In genomic region chr7:12757443-12757842, GRCh38 we compare ENCODE assay signal across 13 cellular contexts.
DNase-seq lines count a peak whose midpoint lies in the region; ATAC-seq and TF ChIP-seq lines count a peak whose summit lies in the region.
"Had no signal": no experiment of that assay in that cellular context is flagged by ENCODE, and none has a peak within 500 bp of the region (broad histone marks: within the 10 kb centered on the region; RNA-seq: fewer than 3 reads in every experiment).

No MANE protein-coding gene starts in this region.

- ATAC-seq in esophagus mucosa: peak; percentile 46
- ATAC-seq in HG03469 (IDR thresholded peaks at IDR 0.05; ENCODE audit: unreplicated experiment): no peak
- no peak for ATAC-seq in activated naive CD4-positive, alpha-beta T cell treated with anti-CD3 and anti-CD28 coated beads, Interleukin-2, amount 50 U/mL, for 72 hours
- ATAC-seq in GM19467 (IDR thresholded peaks at IDR 0.05; ENCODE audit: unreplicated experiment): no peak
- ATAC-seq: activated T-cell treated with anti-CD3 and anti-CD28 coated beads, Interleukin-2, amount 50 U/mL, for 4 hours; body of pancreas had no signal

- DNase-seq in EH (ENCODE audit: low read depth) (peak; percentile 90), RPMI7951 (ENCODE audit: low read depth) (peak; percentile 46), osteocyte (ENCODE audit: extremely low spot score, unreplicated experiment) (no peak), NCI-H446 (lab: John Stamatoyannopoulos, UW) (no peak)
- DNase-seq in activated naive CD4-positive, alpha-beta T cell treated with anti-CD3 and anti-CD28 coated beads, Interleukin-2, amount 50 U/mL, for 72 hours (ENCODE audit: low spot score in 2 of 2): no peak
- DNase-seq: activated CD4-positive, alpha-beta T cell treated with anti-CD3 and anti-CD28 coated beads for 48 hours; activated T-cell treated with anti-CD3 and anti-CD28 coated beads, Interleukin-2, amount 50 U/mL, for 4 hours; body of pancreas; immature natural killer cell; stomach had no signal

- H3K4me1 Mint-ChIP-seq in osteocyte (ENCODE audit: unreplicated experiment): peaks cover 40% of the 10 kb centered on the region
- H3K4me1 Mint-ChIP-seq: immature natural killer cell had no signal

- peaks cover 4% of the 10 kb centered on the region for H3K36me3 Mint-ChIP-seq in osteocyte (ENCODE audit: unreplicated experiment)
- peaks cover 0 to 11% of the 10 kb centered on the region in 2 donors for H3K36me3 Mint-ChIP-seq in activated naive CD4-positive, alpha-beta T cell treated with anti-CD3 and anti-CD28 coated beads, Interleukin-2, amount 50 U/mL, for 72 hours
- H3K36me3 Mint-ChIP-seq: immature natural killer cell had no signal

- TF ChIP-seq CTCF in osteocyte (IDR thresholded peaks at IDR 0.05): no peak

- H3K4me3 Mint-ChIP-seq in osteocyte (ENCODE audit: unreplicated experiment): no peak overlapping the region
- H3K4me3 Mint-ChIP-seq: activated T-cell treated with anti-CD3 and anti-CD28 coated beads, Interleukin-2, amount 50 U/mL, for 4 hours; immature natural killer cell had no signal

- H3K27ac Mint-ChIP-seq in osteocyte (ENCODE audit: unreplicated experiment): peak overlapping the region; percentile 42
- H3K27ac Mint-ChIP-seq in activated naive CD4-positive, alpha-beta T cell treated with anti-CD3 and anti-CD28 coated beads, Interleukin-2, amount 50 U/mL, for 72 hours: no peak overlapping the region
- H3K27ac Mint-ChIP-seq: immature natural killer cell had no signal

- H3K27me3 Mint-ChIP-seq in osteocyte (ENCODE audit: unreplicated experiment): no peaks in the 10 kb centered on the region

- no peaks in the 10 kb centered on the region for H3K9me3 Mint-ChIP-seq in osteocyte (ENCODE audit: unreplicated experiment)
- H3K9me3 Mint-ChIP-seq in activated naive CD4-positive, alpha-beta T cell treated with anti-CD3 and anti-CD28 coated beads, Interleukin-2, amount 50 U/mL, for 72 hours: peaks cover 5% of the 10 kb centered on the region in 2 donors

Comparison
In these comparisons a context has a peak if more than half of its experiments do, and no peak if none do; other contexts are left out.
1. DNase-seq: peak in EH (single experiment) and RPMI7951 (single experiment); none in osteocyte (single experiment), NCI-H446 (0 of 2) and activated naive CD4-positive, alpha-beta T cell treated with anti-CD3 and anti-CD28 coated beads, Interleukin-2, amount 50 U/mL, for 72 hours (0 of 2).